Comparison of ENCODE assay signal across 17 cellular contexts in genomic region chr1:110201157-110201825, GRCh38. TPM values are rescaled to one million over a fixed set of nuclear protein-coding genes. Genes with fewer than 3 reads are reported as not detected.
"Had no signal": no experiment of that assay in that cellular context is flagged by ENCODE, and none has a peak within 500 bp of the region (broad histone marks: within the 10 kb centered on the region; RNA-seq: fewer than 3 reads in every experiment).

No MANE protein-coding gene starts in this region.

- H3K4me1 ChIP-seq: psoas muscle, sigmoid colon had no signal

- DNase-seq: heart left ventricle; hippocampal formation; left colon; naive B cell; psoas muscle; sigmoid colon; stimulated activated CD4-positive, alpha-beta T cell treated with anti-CD3 and anti-CD28 coated beads, Interleukin-12 subunit alpha, Interleukin-12 subunit beta, amount 100 ng/mL, for 4 hours; stimulated activated naive CD4-positive, alpha-beta T cell; stomach; substantia nigra; trophoblast cell had no signal

- H3K4me3 ChIP-seq: heart left ventricle, psoas muscle, sigmoid colon, skin epidermis, stomach had no signal

- H3K4me1 Mint-ChIP-seq: nephron had no signal

- FAIRE-seq: colon, frontal cortex had no signal

- H3K36me3 Mint-ChIP-seq: naive B cell had no signal

- H3K9me3 ChIP-seq: heart left ventricle, psoas muscle, sigmoid colon, stomach had no signal

- H3K9me3 Mint-ChIP-seq: dendritic cell treated with granulocyte-macrophage colony-stimulating factor and Interleukin-4, amounts not matched to agents 40 ng/mL and 50 ng/mL, for 4 days; naive B cell; nephron had no signal

- ATAC-seq: heart left ventricle, left colon, psoas muscle had no signal

- H3K27ac Mint-ChIP-seq: dendritic cell treated with granulocyte-macrophage colony-stimulating factor and Interleukin-4, amounts not matched to agents 40 ng/mL and 50 ng/mL, for 4 days; nephron had no signal

- H3K36me3 ChIP-seq: heart left ventricle, sigmoid colon, stomach had no signal

- H3K27me3 Mint-ChIP-seq: naive B cell had no signal

- H3K4me3 Mint-ChIP-seq: dendritic cell treated with granulocyte-macrophage colony-stimulating factor and Interleukin-4, amounts not matched to agents 40 ng/mL and 50 ng/mL, for 4 days; naive B cell; nephron had no signal

- H3K27ac ChIP-seq: heart left ventricle, psoas muscle, sigmoid colon, skin epidermis, stomach had no signal

- H3K27me3 ChIP-seq: heart left ventricle, sigmoid colon, stomach had no signal

RNA-seq across cellular contexts. Expression of gene SLC6A17, which starts 51.0 kb away (rescaled TPM):
- total RNA-seq: liver had no signal
- polyA plus RNA-seq: liver had no signal
